15 cellular contexts compared by ENCODE assay signal in the genomic region with DNA sequence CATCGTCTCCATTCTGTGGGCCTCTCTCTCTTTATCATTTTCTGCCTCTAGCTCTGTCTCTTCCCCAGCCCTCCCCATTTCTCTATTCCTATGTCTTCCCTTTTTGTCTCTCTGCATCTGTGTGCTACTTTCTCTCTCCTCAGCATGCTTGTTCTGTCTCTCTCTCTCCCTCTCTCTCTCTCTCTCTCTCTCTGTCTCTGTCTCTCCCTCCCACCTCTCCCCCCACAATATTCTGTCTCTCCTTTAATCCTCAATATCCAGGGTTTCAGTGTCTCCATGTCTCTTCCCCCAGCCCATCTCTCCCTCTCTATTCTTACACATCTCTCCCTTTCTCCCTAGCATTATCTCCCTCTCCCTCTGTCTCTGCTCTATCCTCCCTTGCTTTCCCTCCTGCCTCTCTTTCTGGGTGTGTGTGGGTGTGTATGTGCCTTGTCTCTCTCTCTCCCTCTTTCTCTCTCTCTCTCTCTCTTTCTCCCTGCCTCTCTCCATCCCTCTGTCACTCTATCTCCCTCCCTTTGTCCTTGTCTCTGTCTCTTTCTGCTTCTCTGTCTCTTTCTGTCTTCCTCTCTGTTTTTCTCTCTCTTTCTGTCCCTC.
DNase-seq lines count a peak whose midpoint lies in the region.
"Had no signal": no experiment of that assay in that cellular context is flagged by ENCODE, and none has a peak within 500 bp of the region (broad histone marks: within the 10 kb centered on the region; RNA-seq: fewer than 3 reads in every experiment).

No MANE protein-coding gene starts in this region.

- no peaks in the 10 kb centered on the region for H3K9me3 ChIP-seq in muscle layer of colon (ENCODE audit: low read length)
- H3K9me3 ChIP-seq in subcutaneous abdominal adipose tissue (ENCODE audit: control insufficient read depth in 5 of 5, low read length in 5 of 5): peaks cover 5 to 10% (median 7%) of the 10 kb centered on the region in 5 donors
- H3K9me3 ChIP-seq in effector memory CD4-positive, alpha-beta T cell (ENCODE audit: control insufficient read depth, low read length): no peaks in the 10 kb centered on the region

- peak overlapping the region; percentile 96 for H3K27ac ChIP-seq in caudate nucleus (ENCODE audit: low read depth, low read length)
- H3K27ac ChIP-seq in muscle layer of colon (ENCODE audit: low read depth, low read length): peak overlapping the region; percentile 10
- H3K27ac ChIP-seq in subcutaneous abdominal adipose tissue (ENCODE audit: low read depth, low read length): peak overlapping the region; percentile 34
- no peak overlapping the region for H3K27ac ChIP-seq in effector memory CD4-positive, alpha-beta T cell (ENCODE audit: insufficient read depth, low read length, poor library complexity, severe bottlenecking)

- DNase-seq in NOMO-1 treated with DMSO at 0.1 percent for 48 hours (lab: John Stamatoyannopoulos, UW; ENCODE audit: unreplicated experiment): peak; percentile 13
- no peak for DNase-seq in NOMO-1 treated with dmso at 0.1 percent for 144 hours (lab: John Stamatoyannopoulos, UW; ENCODE audit: unreplicated experiment)
- no peak for DNase-seq in caudate nucleus (lab: John Stamatoyannopoulos, UW)
- no peak for DNase-seq in effector memory CD4-positive, alpha-beta T cell
- no peak for DNase-seq in inferior parietal cortex (ENCODE audit: extremely low spot score)
- no peak for DNase-seq in NCI-H1105 (lab: John Stamatoyannopoulos, UW)
- DNase-seq: activated CD4-positive, alpha-beta T cell treated with anti-CD3 and anti-CD28 coated beads for 36 hours; activated T-cell treated with anti-CD3 and anti-CD28 coated beads, Interleukin-2, amount 50 U/mL, for 24 hours; COR-L47; GDM1; stimulated activated CD4-positive, alpha-beta T cell treated with anti-CD3 and anti-CD28 coated beads, Interleukin-4, amount 100 ng/mL, for 4 hours; stimulated activated naive CD8-positive, alpha-beta T cell treated with anti-CD3 and anti-CD28 coated beads, Interleukin-15, amount 100 ng/mL, for 72 hours; SW 1271 had no signal

- H3K27me3 ChIP-seq in muscle layer of colon (ENCODE audit: control insufficient read depth in 1 of 2, insufficient read depth in 2 of 2, low read length in 2 of 2) (no peaks in the 10 kb centered on the region), subcutaneous abdominal adipose tissue (ENCODE audit: control insufficient read depth in 5 of 5, insufficient read depth in 4 of 5, low read length in 5 of 5) (peaks cover 0 to 3% (median 0%) of the 10 kb centered on the region in 5 donors)
- peaks cover 15% of the 10 kb centered on the region for H3K27me3 ChIP-seq in effector memory CD4-positive, alpha-beta T cell (replicated peaks; ENCODE audit: control insufficient read depth, insufficient read depth, low read length, poor library complexity, severe bottlenecking)

- peaks cover 29% of the 10 kb centered on the region for H3K4me1 ChIP-seq in muscle layer of colon (ENCODE audit: insufficient read depth, low read length)
- H3K4me1 ChIP-seq in subcutaneous abdominal adipose tissue (ENCODE audit: control insufficient read depth in 5 of 5, insufficient read depth in 5 of 5, low read length in 5 of 5): peaks cover 7 to 68% (median 32%) of the 10 kb centered on the region in 5 donors
- H3K4me1 ChIP-seq in effector memory CD4-positive, alpha-beta T cell (ENCODE audit: control insufficient read depth, insufficient read depth, low read length, poor library complexity, severe bottlenecking): peaks cover 6% of the 10 kb centered on the region

- H3K9ac ChIP-seq in muscle layer of colon (ENCODE audit: low read length) (no peak overlapping the region), subcutaneous abdominal adipose tissue (ENCODE audit: low read length in 5 of 5) (peak overlapping the region in 2 of 5 donors; percentile 31 to 34)

- H3K4me3 ChIP-seq in muscle layer of colon (ENCODE audit: low read depth in 1 of 2, low read length in 2 of 2): no peak overlapping the region
- no peak overlapping the region for H3K4me3 ChIP-seq in subcutaneous abdominal adipose tissue (ENCODE audit: low read depth in 1 of 5, low read length in 5 of 5)
- H3K4me3 ChIP-seq in effector memory CD4-positive, alpha-beta T cell (ENCODE audit: insufficient read depth, low read depth, low read length, poor library complexity, severe bottlenecking): no peak overlapping the region

- H3K36me3 ChIP-seq in muscle layer of colon (ENCODE audit: insufficient read depth, low read length) (no peaks in the 10 kb centered on the region), subcutaneous abdominal adipose tissue (ENCODE audit: control insufficient read depth in 5 of 5, insufficient read depth in 5 of 5, low read length in 5 of 5) (no peaks in the 10 kb centered on the region)
- H3K36me3 ChIP-seq in effector memory CD4-positive, alpha-beta T cell (ENCODE audit: control insufficient read depth, insufficient read depth, low read length): no peaks in the 10 kb centered on the region
